ENCODE assay signal across 34 cellular contexts in the genomic region with DNA sequence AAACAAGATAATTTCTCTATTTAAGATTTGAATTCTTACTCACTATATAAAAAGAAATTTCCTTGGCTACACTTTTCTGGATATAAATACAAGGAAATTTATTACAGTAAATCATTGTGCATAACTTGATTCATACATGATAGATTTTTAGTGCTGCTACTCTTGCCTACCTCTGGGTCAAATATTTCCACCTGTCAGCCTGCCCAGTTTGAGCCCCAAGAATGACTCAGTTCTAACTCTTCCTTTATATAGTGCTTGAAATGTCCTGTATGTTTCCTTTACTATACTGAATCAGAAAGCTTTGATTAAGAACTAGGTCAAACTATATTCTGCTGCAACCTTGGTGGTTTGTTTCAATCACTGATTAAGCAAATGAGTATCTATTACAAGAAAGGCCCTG.
"Had no signal": no experiment of that assay in that cellular context is flagged by ENCODE, and none has a peak within 500 bp of the region (broad histone marks: within the 10 kb centered on the region; RNA-seq: fewer than 3 reads in every experiment).

No MANE protein-coding gene starts in this region.

- DNase-seq: Karpas-422, Kasumi-1, MG63, MM.1S, MV-4-11, NCI-H1048, NCI-H1092, NCI-H1092 treated with DMSO at 0.1 percent for 48 hours, NCI-H1105, NCI-H1105 treated with DMSO at 0.1 percent for 48 hours, NCI-H1417, NCI-H1417 treated with DMSO at 0.1 percent for 48 hours, NCI-H1436, NCI-H1436 treated with DMSO at 0.1 percent for 48 hours, NCI-H146, NCI-H1694, NCI-H1694 treated with DMSO at 0.1 percent for 48 hours, NCI-H187, NCI-H187 treated with DMSO at 0.1 percent for 48 hours, NCI-H1930, NCI-H2029, NCI-H2029 treated with DMSO at 0.1 percent for 48 hours, NCI-H2081, NCI-H2081 treated with DMSO at 0.1 percent for 48 hours, NCI-H2107, NCI-H2171, NCI-H2171 treated with DMSO at 0.1 percent for 48 hours, NCI-H2227 treated with DMSO at 0.1 percent for 48 hours, NCI-H226, NCI-H345, NCI-H446, NCI-H446 treated with DMSO at 0.1 percent for 48 hours, NCI-H510A, NCI-H510A treated with DMSO at 0.1 percent for 48 hours had no signal
